In genomic region chr18:11849845-11850747, GRCh38 we compare ENCODE assay signal across 8 cellular contexts. TPM values are rescaled to one million over a fixed set of nuclear protein-coding genes. Genes with fewer than 3 reads are reported as not detected.
A peak's percentile ranks its signal among the peaks of the same experiment; 100 is the strongest.
DNase-seq lines count a peak whose midpoint lies in the region; ATAC-seq and TF ChIP-seq lines count a peak whose summit lies in the region.

No MANE protein-coding gene starts in this region.

- peaks cover 51% of the 10 kb centered on the region for H3K4me1 Mint-ChIP-seq in activated B cell treated with CpG ODN at 0.5 μM for 24 hours
- H3K4me1 Mint-ChIP-seq in central memory CD8-positive, alpha-beta T cell = peaks cover 28% of the 10 kb centered on the region

- intact Hi-C loops in activated B cell treated with CpG ODN at 0.5 μM for 24 hours (cut with micrococcal nuclease) = loop anchor here (2.0 to 10.0 kb wide), 10 partner anchors 187 to 1938 kb away; partner anchors contain the start of genes CEP192, NAPG, PTPN2 and VAPA

- peak; percentile 86 for DNase-seq in EL
- peak; percentile 27 for DNase-seq in NCI-H1694 treated with DMSO at 0.1 percent for 48 hours (lab: John Stamatoyannopoulos, UW)
- peak; percentile 29 for DNase-seq in activated B cell treated with CpG ODN at 0.5 μM for 24 hours
- peak; percentile 43 to 63 for DNase-seq in central memory CD8-positive, alpha-beta T cell (ENCODE audit: low spot score in 2 of 2)
- peak; percentile 2 to 35 for DNase-seq in stimulated activated CD4-positive, alpha-beta T cell treated with anti-CD3 and anti-CD28 coated beads, Interleukin-15, amount 100 ng/mL, for 1 hour (ENCODE audit: low read depth in 1 of 2, low spot score in 1 of 2)

- TF ChIP-seq CTCF in activated B cell treated with CpG ODN at 0.5 μM for 24 hours (IDR thresholded peaks at IDR 0.05) = no peak

- peak overlapping the region; percentile 100 for H3K4me3 Mint-ChIP-seq in activated B cell treated with CpG ODN at 0.5 μM for 24 hours
- H3K4me3 Mint-ChIP-seq in central memory CD8-positive, alpha-beta T cell = peak overlapping the region; percentile 98

- ATAC-seq in activated B cell treated with CpG ODN at 0.5 μM for 24 hours (ENCODE audit: low read depth) = peak; percentile 5
- peak; percentile 51 for ATAC-seq in central memory CD8-positive, alpha-beta T cell (replicated peaks; ENCODE audit: extremely low read depth, poor library complexity, severe bottlenecking)
- ATAC-seq in HG03457 (IDR thresholded peaks at IDR 0.05; ENCODE audit: unreplicated experiment) = no peak
- ATAC-seq in GM19328 (IDR thresholded peaks at IDR 0.05; ENCODE audit: unreplicated experiment) = no peak

- peak overlapping the region; percentile 91 for H3K27ac ChIP-seq in layer of hippocampus (ENCODE audit: low read depth, low read length)

- no peaks in the 10 kb centered on the region for H3K27me3 ChIP-seq in layer of hippocampus (ENCODE audit: control insufficient read depth, insufficient read depth, low read length)

- H3K36me3 Mint-ChIP-seq in activated B cell treated with CpG ODN at 0.5 μM for 24 hours (ENCODE audit: low read depth) = peaks cover 17% of the 10 kb centered on the region
- H3K36me3 Mint-ChIP-seq in central memory CD8-positive, alpha-beta T cell (ENCODE audit: insufficient read depth) = peaks cover 36% of the 10 kb centered on the region

- H3K27ac Mint-ChIP-seq in activated B cell treated with CpG ODN at 0.5 μM for 24 hours = peak overlapping the region; percentile 99
- H3K27ac Mint-ChIP-seq in central memory CD8-positive, alpha-beta T cell (ENCODE audit: low read depth) = peak overlapping the region; percentile 100

- H3K9me3 Mint-ChIP-seq in activated B cell treated with CpG ODN at 0.5 μM for 24 hours = no peaks in the 10 kb centered on the region
- H3K9me3 Mint-ChIP-seq in central memory CD8-positive, alpha-beta T cell = no peaks in the 10 kb centered on the region

- CTCF ChIA-PET in activated B cell treated with CpG ODN at 0.5 μM for 24 hours (lab: Charles Lee) = interaction anchor here (0.7 to 1.6 kb wide), 3 partner anchors 88 to 145 kb away, joined by 3 to 5 read pairs (median 3); no protein-coding TSS in a partner anchor

- H3K27me3 Mint-ChIP-seq in activated B cell treated with CpG ODN at 0.5 μM for 24 hours = no peaks in the 10 kb centered on the region
- no peaks in the 10 kb centered on the region for H3K27me3 Mint-ChIP-seq in central memory CD8-positive, alpha-beta T cell

- POLR2A ChIA-PET in activated B cell treated with CpG ODN at 0.5 μM for 24 hours (lab: Charles Lee) = interaction anchor here (0.7 to 2.1 kb wide), 6 partner anchors 32 to 527 kb away, joined by 3 to 12 read pairs (median 6); partner anchors contain the start of genes AFG3L2, IMPA2 and MPPE1

RNA-seq across cellular contexts. Expression of gene CHMP1B, which starts 1.1 kb away (rescaled TPM):
- 28.5 and 29.4 TPM in 2 replicates for total RNA-seq in activated B cell treated with CpG ODN at 0.5 μM for 24 hours

RNA-seq across cellular contexts. Expression of gene MPPE1, which starts 58.0 kb away (rescaled TPM):
- 39.0 and 52.9 TPM in 2 replicates for total RNA-seq in activated B cell treated with CpG ODN at 0.5 μM for 24 hours

Comparison
In these comparisons a context has a peak if more than half of its experiments do, and no peak if none do; other contexts are left out.
1. DNase-seq: peak in every context shown above with its lines; median percentile 86 in EL; 53 in central memory CD8-positive, alpha-beta T cell; 29 in activated B cell treated with CpG ODN at 0.5 μM for 24 hours; 27 in NCI-H1694 treated with DMSO at 0.1 percent for 48 hours; 18 in stimulated activated CD4-positive, alpha-beta T cell treated with anti-CD3 and anti-CD28 coated beads, Interleukin-15, amount 100 ng/mL, for 1 hour.
2. ATAC-seq: peak in activated B cell treated with CpG ODN at 0.5 μM for 24 hours (single experiment) and central memory CD8-positive, alpha-beta T cell (single experiment); none in HG03457 (single experiment) and GM19328 (single experiment).